Comparison of ENCODE assay signal across 11 cellular contexts in genomic region chr4:26022346-26022891, GRCh38.
A peak's percentile ranks its signal among the peaks of the same experiment; 100 is the strongest.
DNase-seq lines count a peak whose midpoint lies in the region; TF ChIP-seq lines count a peak whose summit lies in the region.
"Had no signal": no experiment of that assay in that cellular context is flagged by ENCODE, and none has a peak within 500 bp of the region (broad histone marks: within the 10 kb centered on the region; RNA-seq: fewer than 3 reads in every experiment).

No MANE protein-coding gene starts in this region.

- H3K9ac ChIP-seq in neuronal stem cell (ENCODE audit: low read depth, low read length, poor library complexity), result no peak overlapping the region

- H3K4me1 ChIP-seq in neuronal stem cell (ENCODE audit: control insufficient read depth in 2 of 2, insufficient read depth in 1 of 2, low read depth in 1 of 2, low read length in 2 of 2), result no peaks in the 10 kb centered on the region

- no peaks in the 10 kb centered on the region for H3K79me1 ChIP-seq in neuronal stem cell (ENCODE audit: low read depth, low read length)

- no peak overlapping the region for H3K27ac ChIP-seq in epithelial cell of prostate
- H3K27ac ChIP-seq in neuronal stem cell (replicated peaks; ENCODE audit: low read length), result no peak overlapping the region
- H3K27ac ChIP-seq: HL-60 had no signal

- no peaks in the 10 kb centered on the region for H3K36me3 Mint-ChIP-seq in glutamatergic neuron (ENCODE audit: unreplicated experiment)

- no peak overlapping the region for H4K91ac ChIP-seq in neuronal stem cell (ENCODE audit: low read depth, low read length, poor library complexity)

- no peak overlapping the region for H2AFZ ChIP-seq in neuronal stem cell (ENCODE audit: low read length)

- H3K4ac ChIP-seq in neuronal stem cell (ENCODE audit: low read length), result no peak overlapping the region

- H3K14ac ChIP-seq in neuronal stem cell (ENCODE audit: low read length), result no peak overlapping the region

- no peaks in the 10 kb centered on the region for H3K4me1 Mint-ChIP-seq in glutamatergic neuron (ENCODE audit: low read depth, unreplicated experiment)
- H3K4me1 Mint-ChIP-seq: activated B cell treated with CpG ODN at 0.5 μM for 24 hours had no signal

- DNase-seq in EH (ENCODE audit: low read depth) (peak; percentile 79), NCI-H446 treated with DMSO at 0.1 percent for 48 hours (lab: John Stamatoyannopoulos, UW) (peak; percentile 25), epithelial cell of prostate (ENCODE audit: low read depth, low spot score) (peak; percentile 43), renal cortical epithelial cell (ENCODE audit: low read depth) (peak; percentile 87), ureter (ENCODE audit: low spot score) (no peak), glutamatergic neuron (no peak), neuronal stem cell (ENCODE audit: low spot score) (no peak)
- DNase-seq in activated effector memory CD4-positive, alpha-beta T cell treated with Interleukin-2 at 50 U/mL for 16 hours, result no peak
- DNase-seq: activated B cell treated with CpG ODN at 0.5 μM for 24 hours; stimulated activated CD4-positive, alpha-beta T cell treated with anti-CD3 and anti-CD28 coated beads, Interleukin-15, amount 100 ng/mL, for 24 hours had no signal

- H3K27me3 ChIP-seq in neuronal stem cell (ENCODE audit: control insufficient read depth in 3 of 3, insufficient read depth in 3 of 3, low read depth in 1 of 3, low read length in 3 of 3), result peaks cover 0 to 7% (median 0%) of the 10 kb centered on the region in 3 experiments

- no peak overlapping the region for H3K23ac ChIP-seq in neuronal stem cell (ENCODE audit: low read depth, low read length, poor library complexity)

- H3K9me3 Mint-ChIP-seq in glutamatergic neuron (ENCODE audit: unreplicated experiment), result peaks cover 1% of the 10 kb centered on the region
- H3K9me3 Mint-ChIP-seq: activated B cell treated with CpG ODN at 0.5 μM for 24 hours had no signal

- H2BK15ac ChIP-seq in neuronal stem cell (ENCODE audit: low read length), result no peak overlapping the region

- TF ChIP-seq CTCF in glutamatergic neuron (IDR thresholded peaks at IDR 0.05; ENCODE audit: partially characterized antibody, unreplicated experiment), result no peak

- H2BK5ac ChIP-seq in neuronal stem cell (ENCODE audit: low read length), result no peak overlapping the region

- H3K4me3 ChIP-seq in neuronal stem cell (ENCODE audit: low read length in 2 of 2), result no peak overlapping the region

- H3K27ac Mint-ChIP-seq in glutamatergic neuron (ENCODE audit: unreplicated experiment), result no peak overlapping the region
- H3K27ac Mint-ChIP-seq: activated B cell treated with CpG ODN at 0.5 μM for 24 hours had no signal

- no peak overlapping the region for H2BK12ac ChIP-seq in neuronal stem cell (ENCODE audit: low read length)

- no peaks in the 10 kb centered on the region for H3K36me3 ChIP-seq in neuronal stem cell (replicated peaks in 1 of 2; ENCODE audit: control insufficient read depth in 2 of 2, insufficient read depth in 2 of 2, low read length in 2 of 2)

- no peak overlapping the region for H3K18ac ChIP-seq in neuronal stem cell (ENCODE audit: low read length)

- H2AK5ac ChIP-seq in neuronal stem cell (ENCODE audit: low read depth, low read length), result no peak overlapping the region

- no CpG with 5 or more reads among the region's 6 CpGs for WGBS in neuronal stem cell (ENCODE audit: extremely low coverage in 2 of 2, insufficient read length in 2 of 2, insufficient replicate concordance in 1 of 2), 2 donors

- H4K8ac ChIP-seq in neuronal stem cell (ENCODE audit: low read depth, low read length), result no peak overlapping the region

- H2BK120ac ChIP-seq in neuronal stem cell (ENCODE audit: low read depth, low read length), result no peak overlapping the region

- H3K4me3 Mint-ChIP-seq in glutamatergic neuron (ENCODE audit: unreplicated experiment), result no peak overlapping the region
- H3K4me3 Mint-ChIP-seq: activated B cell treated with CpG ODN at 0.5 μM for 24 hours had no signal

- no peak overlapping the region for H3K4me2 ChIP-seq in neuronal stem cell (ENCODE audit: insufficient read depth, low read length, poor library complexity, severe bottlenecking)

- H3K9me3 ChIP-seq in neuronal stem cell (replicated peaks in 1 of 2; ENCODE audit: control insufficient read depth in 2 of 2, insufficient read depth in 1 of 2, low read depth in 1 of 2, low read length in 2 of 2), result peaks cover 0 to 2% of the 10 kb centered on the region in 2 donors

- H3K27me3 Mint-ChIP-seq in glutamatergic neuron (ENCODE audit: unreplicated experiment), result peaks cover 5% of the 10 kb centered on the region

Comparison
In these comparisons a context has a peak if more than half of its experiments do, and no peak if none do; other contexts are left out.
1. DNase-seq: peak in EH (single experiment), NCI-H446 treated with DMSO at 0.1 percent for 48 hours (single experiment), epithelial cell of prostate (single experiment) and renal cortical epithelial cell (single experiment); none in ureter (single experiment), glutamatergic neuron (single experiment), neuronal stem cell (single experiment) and activated effector memory CD4-positive, alpha-beta T cell treated with Interleukin-2 at 50 U/mL for 16 hours (single experiment).